In genomic region chr13:43986395-43986794, GRCh38 we compare ENCODE assay signal across 15 cellular contexts.
DNase-seq lines count a peak whose midpoint lies in the region; ATAC-seq and TF ChIP-seq lines count a peak whose summit lies in the region.
"Had no signal": no experiment of that assay in that cellular context is flagged by ENCODE, and none has a peak within 500 bp of the region (broad histone marks: within the 10 kb centered on the region; RNA-seq: fewer than 3 reads in every experiment).

No MANE protein-coding gene starts in this region.

- no peaks in the 10 kb centered on the region for H3K36me3 Mint-ChIP-seq in MCF 10A (ENCODE audit: insufficient read depth, unreplicated experiment)
- H3K36me3 Mint-ChIP-seq: CD8-positive, alpha-beta memory T cell had no signal

- CTCF ChIA-PET in MCF 10A (lab: Yijun Ruan, JAX) = interaction anchor here (0.7 to 0.8 kb wide), 2 partner anchors 66 to 80 kb away, joined by 3 read pairs; no protein-coding TSS in a partner anchor

- no peaks in the 10 kb centered on the region for H3K36me3 ChIP-seq in smooth muscle cell (ENCODE audit: low read depth)
- H3K36me3 ChIP-seq: adrenal gland, tibial nerve had no signal

- ATAC-seq in left cardiac atrium = peak; percentile 74 to 90
- no peak for ATAC-seq in HG03469 (IDR thresholded peaks at IDR 0.05; ENCODE audit: unreplicated experiment)

- no peaks in the 10 kb centered on the region for H3K27me3 ChIP-seq in smooth muscle cell (ENCODE audit: low read depth)
- H3K27me3 ChIP-seq: adrenal gland, tibial nerve had no signal

- H3K4me1 ChIP-seq in smooth muscle cell (ENCODE audit: low read depth) = peaks cover 29% of the 10 kb centered on the region

- no peaks in the 10 kb centered on the region for H3K79me2 ChIP-seq in smooth muscle cell (ENCODE audit: low read depth)

- POLR2A ChIA-PET in MCF 10A (lab: Yijun Ruan, JAX) = no interaction called here

- no peak overlapping the region for H3K4me3 Mint-ChIP-seq in MCF 10A (ENCODE audit: unreplicated experiment)
- H3K4me3 Mint-ChIP-seq: CD8-positive, alpha-beta memory T cell had no signal

- H3K9me3 ChIP-seq in smooth muscle cell (replicated peaks; ENCODE audit: low read depth) = no peaks in the 10 kb centered on the region
- H3K9me3 ChIP-seq: adrenal gland, SK-N-SH, tibial nerve had no signal

- DNase-seq in NCI-H128 (lab: John Stamatoyannopoulos, UW; ENCODE audit: unreplicated experiment) (peak; percentile 38), NCI-H526 treated with DMSO at 0.1 percent for 48 hours (lab: John Stamatoyannopoulos, UW) (peak; percentile 9), left cardiac atrium (no peak), smooth muscle cell (lab: John Stamatoyannopoulos, UW; ENCODE audit: unreplicated experiment) (no peak), MCF 10A (ENCODE audit: unreplicated experiment) (no peak), GM10266 (ENCODE audit: extremely low spot score) (no peak)
- DNase-seq: activated CD4-positive, alpha-beta T cell treated with anti-CD3 and anti-CD28 coated beads, Interleukin-2, amount 50 U/mL, for 48 hours; adrenal gland; CD8-positive, alpha-beta memory T cell; erythroblast; SK-N-SH; stimulated activated CD8-positive, alpha-beta memory T cell treated with anti-CD3 and anti-CD28 coated beads, Interleukin-4, amount 100 ng/mL, for 48 hours had no signal

- BruUV-seq in MCF 10A (replicated peaks; lab: Mats Ljungman, UMichigan) = no TSS peak

- H3K27ac ChIP-seq in smooth muscle cell (ENCODE audit: low read depth) = peak overlapping the region; percentile 20
- H3K27ac ChIP-seq: adrenal gland, coronary artery, tibial nerve had no signal

- intact Hi-C loops in left cardiac atrium (cut with DNase I) = no loop called here
- intact Hi-C loops in MCF 10A (cut with micrococcal nuclease) = no loop called here

- no peak overlapping the region for H2AFZ ChIP-seq in smooth muscle cell (ENCODE audit: low read depth)

- 10% methylated on average over 2 of the region's 2 CpGs for WGBS in smooth muscle cell (ENCODE audit: low lambda C conversion rate)

- no peaks in the 10 kb centered on the region for H3K9me3 Mint-ChIP-seq in MCF 10A (ENCODE audit: unreplicated experiment)
- H3K9me3 Mint-ChIP-seq: CD8-positive, alpha-beta memory T cell had no signal

- H3K27me3 Mint-ChIP-seq in MCF 10A (ENCODE audit: insufficient read depth, unreplicated experiment) = no peaks in the 10 kb centered on the region

- H3K9ac ChIP-seq in smooth muscle cell (ENCODE audit: low read depth) = no peak overlapping the region
- H3K9ac ChIP-seq: SK-N-SH had no signal

- peak overlapping the region; percentile 50 for H3K4me2 ChIP-seq in smooth muscle cell
- H3K4me2 ChIP-seq: SK-N-SH had no signal

- H3K4me3 ChIP-seq in smooth muscle cell = no peak overlapping the region
- H3K4me3 ChIP-seq: adrenal gland, coronary artery, tibial nerve had no signal

- no peaks in the 10 kb centered on the region for H3K4me1 Mint-ChIP-seq in MCF 10A (ENCODE audit: insufficient read depth, unreplicated experiment)
- H3K4me1 Mint-ChIP-seq: CD8-positive, alpha-beta memory T cell had no signal

- TF ChIP-seq CTCF in smooth muscle cell (IDR thresholded peaks at IDR 0.05; ENCODE audit: borderline replicate concordance, insufficient read depth, poor library complexity, severe bottlenecking) = no peak
- no peak for TF ChIP-seq CTCF in MCF 10A (IDR thresholded peaks at IDR 0.05; ENCODE audit: unreplicated experiment)
- no peak for TF ChIP-seq CTCF in GM10266 (IDR thresholded peaks at IDR 0.05; ENCODE audit: control insufficient read depth, insufficient read depth, low read depth, missing control alignments)

- peaks cover 13% of the 10 kb centered on the region for H3F3A ChIP-seq in smooth muscle cell (ENCODE audit: low read depth)

- H3K27ac Mint-ChIP-seq in MCF 10A (ENCODE audit: low read depth, unreplicated experiment) = no peak overlapping the region

- no peaks in the 10 kb centered on the region for H4K20me1 ChIP-seq in smooth muscle cell (ENCODE audit: low read depth)

Comparison
In these comparisons a context has a peak if more than half of its experiments do, and no peak if none do; other contexts are left out.
1. DNase-seq: peak in NCI-H128 (single experiment) and NCI-H526 treated with DMSO at 0.1 percent for 48 hours (single experiment); none in left cardiac atrium (single experiment), smooth muscle cell (single experiment), MCF 10A (single experiment) and GM10266 (single experiment).